In genomic region chr17:75754378-75755204, GRCh38 we compare ENCODE assay signal across 8 cellular contexts. TPM values are rescaled to one million over a fixed set of nuclear protein-coding genes. Genes with fewer than 3 reads are reported as not detected.
DNase-seq lines count a peak whose midpoint lies in the region; ATAC-seq and TF ChIP-seq lines count a peak whose summit lies in the region.

No MANE protein-coding gene starts in this region.

- H3K27ac Mint-ChIP-seq in CD14-positive monocyte (no peak overlapping the region), nephron (peak overlapping the region in 2 of 3 experiments; percentile 75 to 85)

- H3K36me3 Mint-ChIP-seq in CD14-positive monocyte (peaks cover 11 to 13% of the 10 kb centered on the region in 2 donors), nephron (ENCODE audit: low read depth) (no peaks in the 10 kb centered on the region)

- peaks cover 0 to 4% (median 0%) of the 10 kb centered on the region in 7 donors for H3K9me3 Mint-ChIP-seq in CD14-positive monocyte
- no peaks in the 10 kb centered on the region for H3K9me3 Mint-ChIP-seq in nephron

- H3K4me1 Mint-ChIP-seq in CD14-positive monocyte (peaks cover 31% of the 10 kb centered on the region), nephron (peaks cover 6% of the 10 kb centered on the region)

- TF ChIP-seq CTCF in CD14-positive monocyte (IDR thresholded peaks at IDR 0.05) (no peak), nephron (IDR thresholded peaks at IDR 0.05; ENCODE audit: unreplicated experiment in 3 of 3) (no peak)

- no peak for DNase-seq in CD14-positive monocyte (ENCODE audit: low spot score)
- DNase-seq in SKM-1 treated with dmso at 0.1 percent for 144 hours (lab: John Stamatoyannopoulos, UW; ENCODE audit: unreplicated experiment) = no peak
- no peak for DNase-seq in NCI-H345 (lab: John Stamatoyannopoulos, UW)

- intact Hi-C loops in CD14-positive monocyte (cut with micrococcal nuclease) = no loop called here

- H3K9me3 ChIP-seq in HUES64 (ENCODE audit: insufficient read depth, low read depth, low read length) = no peaks in the 10 kb centered on the region

- H3K27ac ChIP-seq in HUES64 (ENCODE audit: low read depth, low read length) (no peak overlapping the region), angular gyrus (ENCODE audit: low read depth, low read length) (peak overlapping the region; percentile 24)

- H3K4me1 ChIP-seq in HUES64 (ENCODE audit: insufficient read depth, low read length) = no peaks in the 10 kb centered on the region; the same call in 1 of the 2 replicates

- 86% methylated on average over 27 of the region's 27 CpGs for WGBS in HUES64

- no peak overlapping the region for H3K4me3 ChIP-seq in HUES64 (ENCODE audit: low read length)

- peak overlapping the region; percentile 55; the same call in 1 of the 2 replicates for H3K9ac ChIP-seq in HUES64 (ENCODE audit: low read depth, low read length)

- H3K4me3 Mint-ChIP-seq in CD14-positive monocyte (peak overlapping the region; percentile 12 to 64), nephron (peak overlapping the region; percentile 58 to 68 (median 65))

- no peak for ATAC-seq in HG03095 (IDR thresholded peaks at IDR 0.05; ENCODE audit: unreplicated experiment)
- ATAC-seq in GM21723 (IDR thresholded peaks at IDR 0.05; ENCODE audit: unreplicated experiment) = no peak

- no peaks in the 10 kb centered on the region for H3K36me3 ChIP-seq in HUES64 (ENCODE audit: insufficient read depth, low read length)

- H3K27me3 ChIP-seq in HUES64 (ENCODE audit: insufficient read depth, low read length) = 0 out of 2 replicates have a peak, but pooled peaks cover 2% of the 10 kb centered on the region

- H3K27me3 Mint-ChIP-seq in CD14-positive monocyte (ENCODE audit: low read depth in 3 of 3) (peaks cover 7 to 18% (median 7%) of the 10 kb centered on the region in 3 donors), nephron (ENCODE audit: low read depth) (no peaks in the 10 kb centered on the region)

RNA-seq across cellular contexts. Expression of gene GALK1, which starts 10.4 kb away (rescaled TPM):
- polyA plus RNA-seq in CD14-positive monocyte = 100 to 1,000 TPM in 1 of 2 donors, 10 to 100 TPM in 1; 84.3 to 108 TPM
- polyA plus RNA-seq in HUES64 (2013, experiment 1 of 2) = 13.6 TPM
- polyA plus RNA-seq in HUES64 (2013, experiment 2 of 2) = 19.8 TPM

RNA-seq across cellular contexts. Expression of gene UNK, which starts 30.0 kb away (rescaled TPM):
- polyA plus RNA-seq in CD14-positive monocyte = 1 to 10 TPM; 6.3 to 7.8 TPM
- 28.9 TPM for polyA plus RNA-seq in HUES64 (2013, experiment 1 of 2)
- 35.5 TPM for polyA plus RNA-seq in HUES64 (2013, experiment 2 of 2)

RNA-seq across cellular contexts. Expression of gene ITGB4, which starts 33.3 kb away (rescaled TPM):
- polyA plus RNA-seq in CD14-positive monocyte = under 1 TPM in 1 of 2 donors, not detected in 1; 0.82 TPM
- polyA plus RNA-seq in HUES64 (2013, experiment 1 of 2) = 2.0 TPM
- polyA plus RNA-seq in HUES64 (2013, experiment 2 of 2) = 1.1 TPM

Comparison
In these comparisons a context has a peak if more than half of its experiments do, and no peak if none do; other contexts are left out.
1. H3K27ac Mint-ChIP-seq: peak in nephron (2 of 3); none in CD14-positive monocyte (0 of 7).